Comparison of ENCODE assay signal across 1 cellular context in the genomic region with DNA sequence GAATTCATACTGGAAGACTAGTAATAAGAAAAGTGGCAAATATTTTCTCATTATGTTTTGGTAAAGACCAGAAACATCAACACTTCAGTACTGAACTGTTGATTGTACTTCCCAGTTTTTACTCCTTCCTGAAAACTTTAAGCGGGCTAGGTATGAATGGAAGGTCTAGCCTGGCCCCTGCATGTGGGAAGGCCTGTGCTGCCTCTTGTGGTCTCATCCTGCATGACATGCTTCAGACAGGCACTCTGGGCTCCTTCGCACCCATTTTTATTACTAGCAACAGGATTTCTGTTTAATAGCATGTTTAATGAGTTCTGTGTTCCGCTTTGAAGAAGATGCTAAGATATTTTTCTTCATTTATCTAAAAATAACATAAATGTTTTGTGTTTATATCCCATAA.
TF ChIP-seq lines count a peak whose summit lies in the region.

No MANE protein-coding gene starts in this region.

TF ChIP-seq in SK-N-SH, 30 proteins besides CTCF, POLR2A, EP300 and RAD21 (continued from another document):
- TF ChIP-seq USF1 (IDR thresholded peaks at IDR 0.05; ENCODE audit: borderline replicate concordance, low read depth) (no peak), PBX3 (IDR thresholded peaks at IDR 0.05) (no peak), RCOR1 (IDR thresholded peaks at IDR 0.05; ENCODE audit: low read length) (no peak), GATA2 (CRISPR knock-in tag; IDR thresholded peaks at IDR 0.05) (no peak)
TF ChIP-seq in SK-N-SH: peak in this region for 0.
